26 cellular contexts compared by ENCODE assay signal in genomic region chr12:51817027-51817953, GRCh38. TPM values are rescaled to one million over a fixed set of nuclear protein-coding genes. Genes with fewer than 3 reads are reported as not detected.
A peak's percentile ranks its signal among the peaks of the same experiment; 100 is the strongest.
DNase-seq lines count a peak whose midpoint lies in the region; ATAC-seq, FAIRE-seq and TF ChIP-seq lines count a peak whose summit lies in the region.
"Had no signal": no experiment of that assay in that cellular context is flagged by ENCODE, and none has a peak within 500 bp of the region (broad histone marks: within the 10 kb centered on the region; RNA-seq: fewer than 3 reads in every experiment).

No MANE protein-coding gene starts in this region.

- no peak overlapping the region for H4K5ac ChIP-seq in IMR-90 (ENCODE audit: low read depth, low read length)

- H3K9me3 Mint-ChIP-seq in CD4-positive, CD25-positive, alpha-beta regulatory T cell = peaks cover 0 to 2% (median 0%) of the 10 kb centered on the region in 7 donors
- H3K9me3 Mint-ChIP-seq in HFFc6 = no peaks in the 10 kb centered on the region
- H3K9me3 Mint-ChIP-seq: activated naive CD4-positive, alpha-beta T cell treated with anti-CD3 and anti-CD28 coated beads, Interleukin-2, amount 50 U/mL, for 24 hours; activated T-helper 17 cell treated with anti-CD3 and anti-CD28 coated beads, Interleukin-2, amount 50 U/mL, for 72 hours; CD8-positive, alpha-beta T cell; stimulated activated memory B cell treated with anti-CD40 and anti-IgM and Interleukin-4, amounts not matched to agents 10 μg/mL and 1 μg/mL and 100 μg/mL, for 72 hours had no signal

- no peak overlapping the region for H3K4ac ChIP-seq in IMR-90 (ENCODE audit: low read depth, low read length)

- DNase-seq in CD4-positive, CD25-positive, alpha-beta regulatory T cell = no peak
- DNase-seq in IMR-90 (no peak), osteoblast (ENCODE audit: insufficient read length, low spot score, missing footprints) (peak; percentile 72), HFFc6 (no peak), urothelium cell line (ENCODE audit: low spot score) (no peak), HUDEP-2 (lab: John Stamatoyannopoulos, UW; ENCODE audit: unreplicated experiment in 76 of 76) (no peak)
- DNase-seq: activated CD4-positive, alpha-beta T cell treated with anti-CD3 and anti-CD28 coated beads, Interleukin-2, amount 50 U/mL, for 48 hours; activated CD8-positive, alpha-beta memory T cell treated with anti-CD3 and anti-CD28 coated beads, Interleukin-2, amount 50 U/mL, for 4 hours; CD8-positive, alpha-beta T cell; left cardiac atrium; mammary epithelial cell; NCI-H1694; NCI-H748 treated with DMSO at 0.1 percent for 48 hours; right lobe of liver; RPMI8226; stimulated activated CD4-positive, alpha-beta T cell treated with anti-CD3 and anti-CD28 coated beads, Interleukin-12 subunit alpha, Interleukin-12 subunit beta, amount 100 ng/mL, for 4 hours; stimulated activated CD4-positive, alpha-beta T cell treated with anti-CD3 and anti-CD28 coated beads, Interleukin-4, amount 100 ng/mL, for 4 hours; substantia nigra; uterus had no signal

- H3K4me2 ChIP-seq in IMR-90 (ENCODE audit: low read depth, low read length) = no peak overlapping the region
- H3K4me2 ChIP-seq in osteoblast (ENCODE audit: insufficient read depth, low read length) = peak overlapping the region; percentile 39

- peaks cover 27% of the 10 kb centered on the region for H3K4me1 ChIP-seq in CD4-positive, CD25-positive, alpha-beta regulatory T cell (ENCODE audit: control insufficient read depth, insufficient read depth, low read length, poor library complexity, severe bottlenecking)
- H3K4me1 ChIP-seq in IMR-90 (ENCODE audit: control insufficient read depth, insufficient read depth, low read length) (peaks cover 10% of the 10 kb centered on the region; the same call in 1 of the 2 replicates), osteoblast (ENCODE audit: insufficient read depth, low read length) (peaks cover 37% of the 10 kb centered on the region)
- H3K4me1 ChIP-seq: uterus had no signal

- H3K9me3 ChIP-seq in CD4-positive, CD25-positive, alpha-beta regulatory T cell (ENCODE audit: control insufficient read depth in 2 of 2, low read length in 2 of 2) = no peaks in the 10 kb centered on the region
- H3K9me3 ChIP-seq in IMR-90 (ENCODE audit: control insufficient read depth, insufficient read depth, low read length) = no peaks in the 10 kb centered on the region
- H3K9me3 ChIP-seq in osteoblast (ENCODE audit: low read depth, low read length) = no peaks in the 10 kb centered on the region
- H3K9me3 ChIP-seq: right lobe of liver, uterus had no signal

- 0 out of 4 replicates have a peak, but pooled peaks cover 0 to 2% of the 10 kb centered on the region in 2 experiments for H3K79me1 ChIP-seq in IMR-90 (ENCODE audit: low read depth in 1 of 2, low read length in 2 of 2)

- no peak overlapping the region for H4K91ac ChIP-seq in IMR-90 (ENCODE audit: insufficient read depth, low read depth, low read length)

- H3K27me3 ChIP-seq in CD4-positive, CD25-positive, alpha-beta regulatory T cell (ENCODE audit: control insufficient read depth, insufficient read depth, low read length) = no peaks in the 10 kb centered on the region
- H3K27me3 ChIP-seq in IMR-90 (ENCODE audit: control insufficient read depth, insufficient read depth, low read length) (no peaks in the 10 kb centered on the region; the same call in 1 of the 2 replicates), osteoblast (ENCODE audit: insufficient read depth, low read length) (no peaks in the 10 kb centered on the region)
- H3K27me3 ChIP-seq: right lobe of liver, uterus had no signal

- BruUV-seq in IMR-90 (replicated peaks; lab: Mats Ljungman, UMichigan) = no TSS peak

- no peaks in the 10 kb centered on the region; the same call in 1 of the 2 replicates for H3K9me1 ChIP-seq in IMR-90 (ENCODE audit: insufficient read depth, low read length)

- no peak overlapping the region for H3K27ac ChIP-seq in CD4-positive, CD25-positive, alpha-beta regulatory T cell (ENCODE audit: insufficient read depth, low read length, poor library complexity, severe bottlenecking)
- H3K27ac ChIP-seq in IMR-90 (ENCODE audit: insufficient read depth, low read length) (no peak overlapping the region), cingulate gyrus (ENCODE audit: low read depth, low read length) (peak overlapping the region; percentile 47), osteoblast (ENCODE audit: low read depth, low read length) (no peak overlapping the region)
- H3K27ac ChIP-seq: right lobe of liver, SK-N-MC, uterus had no signal

- no peaks in the 10 kb centered on the region for H4K20me1 ChIP-seq in IMR-90 (ENCODE audit: insufficient read depth, low read length)
- no peaks in the 10 kb centered on the region for H4K20me1 ChIP-seq in osteoblast (ENCODE audit: insufficient read depth, low read length)

- no peak overlapping the region for H3K56ac ChIP-seq in IMR-90 (ENCODE audit: extremely low read depth, insufficient read depth, low read length)

- H2AK9ac ChIP-seq in IMR-90 (replicated peaks; ENCODE audit: low read depth, low read length, poor library complexity) = no peak overlapping the region

- H3K27me3 Mint-ChIP-seq in CD4-positive, CD25-positive, alpha-beta regulatory T cell = peaks cover 46% of the 10 kb centered on the region
- H3K27me3 Mint-ChIP-seq in HFFc6 (ENCODE audit: insufficient read depth) = peaks cover 6% of the 10 kb centered on the region
- H3K27me3 Mint-ChIP-seq: activated naive CD4-positive, alpha-beta T cell treated with anti-CD3 and anti-CD28 coated beads, Interleukin-2, amount 50 U/mL, for 24 hours had no signal

- H3K18ac ChIP-seq in IMR-90 (ENCODE audit: low read depth, low read length) = no peak overlapping the region

- no peak overlapping the region for H2BK5ac ChIP-seq in IMR-90 (ENCODE audit: low read depth, low read length, poor library complexity, severe bottlenecking)

- no peak overlapping the region for H3K27ac Mint-ChIP-seq in CD4-positive, CD25-positive, alpha-beta regulatory T cell
- no peak overlapping the region for H3K27ac Mint-ChIP-seq in HFFc6
- H3K27ac Mint-ChIP-seq: activated naive CD4-positive, alpha-beta T cell treated with anti-CD3 and anti-CD28 coated beads, Interleukin-2, amount 50 U/mL, for 24 hours; activated T-helper 17 cell treated with anti-CD3 and anti-CD28 coated beads, Interleukin-2, amount 50 U/mL, for 72 hours; CD8-positive, alpha-beta T cell; stimulated activated memory B cell treated with anti-CD40 and anti-IgM and Interleukin-4, amounts not matched to agents 10 μg/mL and 1 μg/mL and 100 μg/mL, for 72 hours had no signal

- H2AFZ ChIP-seq in IMR-90 (replicated peaks; ENCODE audit: low read length, poor library complexity) (no peak overlapping the region), osteoblast (ENCODE audit: low read length) (no peak overlapping the region)

- no peaks in the 10 kb centered on the region for H3K36me3 ChIP-seq in CD4-positive, CD25-positive, alpha-beta regulatory T cell (ENCODE audit: control insufficient read depth, insufficient read depth, low read length)
- H3K36me3 ChIP-seq in IMR-90 (ENCODE audit: control insufficient read depth, insufficient read depth, low read length) = no peaks in the 10 kb centered on the region
- H3K36me3 ChIP-seq in osteoblast (ENCODE audit: insufficient read depth, low read length) = no peaks in the 10 kb centered on the region
- H3K36me3 ChIP-seq: right lobe of liver, uterus had no signal

- TF ChIP-seq CTCF in IMR-90 (conservative IDR thresholded peaks at IDR 0.05; ENCODE audit: low read depth, low read length) = no peak
- TF ChIP-seq CTCF in osteoblast (IDR thresholded peaks at IDR 0.05; ENCODE audit: extremely low read depth, low read depth, low read length) = no peak
- TF ChIP-seq CTCF in HFFc6 (IDR thresholded peaks at IDR 0.05) = no peak

- TF ChIP-seq RAD21 in IMR-90 (IDR thresholded peaks at IDR 0.05; ENCODE audit: low read length) = no peak

- CTCF ChIA-PET in IMR-90 (lab: Yijun Ruan, JAX) = no interaction called here

- H2BK20ac ChIP-seq in IMR-90 (ENCODE audit: low read depth, low read length) = no peak overlapping the region; the same call in 1 of the 2 replicates

- no peak for FAIRE-seq in urothelium cell line (lab: Jason Lieb, UNC)
- FAIRE-seq: TTC549 had no signal

- no peaks in the 10 kb centered on the region for H3K79me2 ChIP-seq in osteoblast (ENCODE audit: insufficient read depth, low read length)

- ATAC-seq in CD4-positive, CD25-positive, alpha-beta regulatory T cell (ENCODE audit: low read depth in 2 of 2) = no peak
- no peak for ATAC-seq in IMR-90 (ENCODE audit: low read depth)
- ATAC-seq: activated CD4-positive, CD25-positive, alpha-beta regulatory T cell treated with anti-CD3 and anti-CD28 coated beads, Interleukin-2, amount 50 U/mL, for 24 hours; activated T-helper 17 cell treated with anti-CD3 and anti-CD28 coated beads, Interleukin-2, amount 50 U/mL, for 72 hours; CD8-positive, alpha-beta T cell; left cardiac atrium; right lobe of liver; stimulated activated memory B cell treated with anti-CD40 and anti-IgM and Interleukin-4, amounts not matched to agents 10 μg/mL and 1 μg/mL and 100 μg/mL, for 72 hours had no signal

- H3K9ac ChIP-seq in IMR-90 (ENCODE audit: low read depth, low read length) = no peak overlapping the region

- 97% methylated on average over 3 of the region's 10 CpGs; no CpG with 5 or more reads in 1 of the 2 experiments for WGBS in IMR-90 (ENCODE audit: extremely low coverage in 2 of 2, insufficient read length in 1 of 2), 2 experiments

- TF ChIP-seq POLR2A in IMR-90 (IDR thresholded peaks at IDR 0.05; ENCODE audit: low read depth, low read length) = no peak

- H2BK15ac ChIP-seq in IMR-90 (ENCODE audit: low read depth, low read length) = 0 out of 3 replicates have a peak overlapping the region, but pooled peaks have one; percentile 16

- POLR2A ChIA-PET in IMR-90 (lab: Charles Lee; ENCODE audit: unreplicated experiment) = no interaction called here

- H2AK5ac ChIP-seq in IMR-90 (ENCODE audit: low read depth, low read length) = no peak overlapping the region

- H4K8ac ChIP-seq in IMR-90 (ENCODE audit: low read depth in 2 of 2, low read length in 2 of 2) = no peak overlapping the region

- H2BK120ac ChIP-seq in IMR-90 (ENCODE audit: low read depth, low read length) = no peak overlapping the region

- in situ Hi-C loops in IMR-90 (cut with MboI; ENCODE audit: low sequenced_read_pairs) = no loop called here

- H3K4me1 Mint-ChIP-seq in CD4-positive, CD25-positive, alpha-beta regulatory T cell = peaks cover 0 to 14% (median 8%) of the 10 kb centered on the region in 4 donors
- H3K4me1 Mint-ChIP-seq in HFFc6 (ENCODE audit: low read depth) = peaks cover 35% of the 10 kb centered on the region

- dilution Hi-C loops in IMR-90 (cut with HindIII; ENCODE audit: low sequenced_read_pairs, unreplicated experiment) = no loop called here

- no peak overlapping the region for H3K4me3 ChIP-seq in CD4-positive, CD25-positive, alpha-beta regulatory T cell (ENCODE audit: low read depth, low read length)
- H3K4me3 ChIP-seq in IMR-90 (ENCODE audit: insufficient read depth, low read depth, low read length) (no peak overlapping the region), osteoblast (ENCODE audit: insufficient read depth, low read length) (no peak overlapping the region)
- H3K4me3 ChIP-seq: right lobe of liver, SK-N-MC, uterus had no signal

- intact Hi-C loops in IMR-90 (cut with micrococcal nuclease) = no loop called here

- H3K36me3 Mint-ChIP-seq in CD4-positive, CD25-positive, alpha-beta regulatory T cell = no peaks in the 10 kb centered on the region
- H3K36me3 Mint-ChIP-seq in HFFc6 (ENCODE audit: low read depth) = no peaks in the 10 kb centered on the region
- H3K36me3 Mint-ChIP-seq: activated naive CD4-positive, alpha-beta T cell treated with anti-CD3 and anti-CD28 coated beads, Interleukin-2, amount 50 U/mL, for 24 hours; CD8-positive, alpha-beta T cell; stimulated activated memory B cell treated with anti-CD40 and anti-IgM and Interleukin-4, amounts not matched to agents 10 μg/mL and 1 μg/mL and 100 μg/mL, for 72 hours had no signal

- H3K14ac ChIP-seq in IMR-90 (replicated peaks; ENCODE audit: low read depth, low read length) = no peak overlapping the region

- H3K4me3 Mint-ChIP-seq in CD4-positive, CD25-positive, alpha-beta regulatory T cell = peak overlapping the region in 3 of 4 donors; percentile 1 to 18 (median 3)
- no peak overlapping the region for H3K4me3 Mint-ChIP-seq in HFFc6
- H3K4me3 Mint-ChIP-seq: CD8-positive, alpha-beta T cell; stimulated activated memory B cell treated with anti-CD40 and anti-IgM and Interleukin-4, amounts not matched to agents 10 μg/mL and 1 μg/mL and 100 μg/mL, for 72 hours had no signal

- no peak overlapping the region for H3K23ac ChIP-seq in IMR-90 (ENCODE audit: low read depth, low read length)

RNA-seq across cellular contexts. Expression of gene FIGNL2, which starts 31.2 kb away (rescaled TPM):
- total RNA-seq in CD4-positive, CD25-positive, alpha-beta regulatory T cell = 0.27 TPM
- under 1 TPM in 2 of 4 donors, not detected in 2; 0.06 to 0.10 TPM for polyA plus RNA-seq in CD4-positive, CD25-positive, alpha-beta regulatory T cell
- total RNA-seq in IMR-90 (2012; rRNA removed) (under 0.01 TPM in 2 replicates), osteoblast (0.29 and 0.36 TPM in 2 replicates)
- polyA plus RNA-seq in IMR-90 (2012; rRNA removed) = 0.09 and 0.12 TPM in 2 replicates
- polyA plus RNA-seq in IMR-90 (2012; cell fraction: cytosol; rRNA removed) = 0.02 and 0.04 TPM in 2 replicates
- 0.61 and 0.62 TPM in 2 replicates for polyA plus RNA-seq in IMR-90 (2012; cell fraction: nucleus; rRNA removed; ENCODE audit: low replicate concordance)
- total RNA-seq in HFFc6 (2021; fragmentation: NEBNext Ultra II Directional; extraction: Animal tissue kit (Norgen Biotek cat#: 25700)) = not detected
- polyA plus RNA-seq: mammary epithelial cell had no signal
